8 cellular contexts compared by ENCODE assay signal in the genomic region with DNA sequence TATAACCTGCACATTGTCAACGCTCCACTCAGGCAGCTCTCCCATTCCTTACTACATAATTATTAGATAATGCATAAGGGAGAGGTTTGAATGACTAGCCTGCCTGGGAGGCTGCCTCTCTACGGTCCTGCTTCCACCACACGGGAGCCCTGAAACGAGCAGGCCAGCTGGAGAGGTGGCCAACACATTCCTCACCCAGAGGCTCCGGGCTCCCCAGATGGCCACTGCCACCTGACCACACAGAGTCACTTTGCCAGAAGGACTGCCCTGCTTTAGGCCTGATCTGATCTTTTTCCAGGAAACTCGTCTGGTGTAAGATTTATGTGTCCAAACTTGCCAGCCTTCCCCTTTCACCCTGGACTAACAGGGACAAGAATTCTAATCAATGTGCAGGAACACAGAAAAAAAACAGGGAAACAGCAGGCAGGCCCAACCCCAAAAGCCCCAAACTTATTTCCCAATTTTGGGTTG. TPM values are rescaled to one million over a fixed set of nuclear protein-coding genes. Genes with fewer than 3 reads are reported as not detected.
A peak's percentile ranks its signal among the peaks of the same experiment; 100 is the strongest.
DNase-seq lines count a peak whose midpoint lies in the region; ATAC-seq and TF ChIP-seq lines count a peak whose summit lies in the region.

No MANE protein-coding gene starts in this region.

- no peak overlapping the region for H3K27ac Mint-ChIP-seq in neural progenitor cell

- H3K36me3 ChIP-seq in DND-41 (ENCODE audit: insufficient read depth, low read length) (peaks cover 15% of the 10 kb centered on the region), Peyer's patch (no peaks in the 10 kb centered on the region), esophagus (ENCODE audit: control insufficient read depth in 2 of 2, insufficient read depth in 2 of 2, low read length in 1 of 2) (no peaks in the 10 kb centered on the region), osteoblast (ENCODE audit: insufficient read depth, low read length) (no peaks in the 10 kb centered on the region), neural progenitor cell (no peaks in the 10 kb centered on the region)

- H2AFZ ChIP-seq in DND-41 (ENCODE audit: low read depth, low read length) (no peak overlapping the region), osteoblast (ENCODE audit: low read length) (peak overlapping the region; percentile 97), neural progenitor cell (replicated peaks) (no peak overlapping the region)

- no peak for ATAC-seq in DND-41 (ENCODE audit: insufficient read depth, low read depth)

- H3F3A ChIP-seq in neural progenitor cell (ENCODE audit: low read depth) = no peaks in the 10 kb centered on the region

- H3K36me3 Mint-ChIP-seq in neural progenitor cell = no peaks in the 10 kb centered on the region

- H3K9ac ChIP-seq in DND-41 (ENCODE audit: low read depth, low read length) = peak overlapping the region; percentile 69
- H3K9ac ChIP-seq in neural progenitor cell = no peak overlapping the region

- H3K27ac ChIP-seq in DND-41 (ENCODE audit: low read length) (peak overlapping the region; percentile 96), Peyer's patch (peak overlapping the region; percentile 44 to 73 (median 60)), esophagus (ENCODE audit: low read depth in 2 of 2, low read length in 1 of 2) (peak overlapping the region; percentile 67 to 77), osteoblast (ENCODE audit: low read depth, low read length) (peak overlapping the region; percentile 78), neural progenitor cell (no peak overlapping the region)

- H3K9me3 ChIP-seq in DND-41 (ENCODE audit: insufficient read depth, low read length, severe bottlenecking) (no peaks in the 10 kb centered on the region), Peyer's patch (no peaks in the 10 kb centered on the region), esophagus (ENCODE audit: control insufficient read depth in 2 of 2, insufficient read depth in 1 of 2, low read depth in 1 of 2, low read length in 1 of 2) (no peaks in the 10 kb centered on the region), osteoblast (ENCODE audit: low read depth, low read length) (no peaks in the 10 kb centered on the region), neural progenitor cell (ENCODE audit: low read depth) (no peaks in the 10 kb centered on the region)

- H3K79me2 ChIP-seq in DND-41 (ENCODE audit: insufficient read depth, low read length) (peaks cover 97% of the 10 kb centered on the region), osteoblast (ENCODE audit: insufficient read depth, low read length) (no peaks in the 10 kb centered on the region), neural progenitor cell (ENCODE audit: low read depth) (no peaks in the 10 kb centered on the region)

- H3K4me3 ChIP-seq in DND-41 (ENCODE audit: low read depth in 1 of 2, low read length in 2 of 2) (peak overlapping the region in 1 of 2 experiments; percentile 57; a peak in 2 of 4 replicates), Peyer's patch (peak overlapping the region in 2 of 4 donors; percentile 39 to 43), esophagus (ENCODE audit: low read depth in 1 of 2, low read length in 2 of 2) (peak overlapping the region in 1 of 2 donors; percentile 50), osteoblast (ENCODE audit: insufficient read depth, low read length) (peak overlapping the region; percentile 72), neural progenitor cell (no peak overlapping the region)

- no peak for TF ChIP-seq CTCF in DND-41 (IDR thresholded peaks at IDR 0.05; ENCODE audit: borderline replicate concordance, extremely low read depth, low read length, poor library complexity, severe bottlenecking)
- no peak for TF ChIP-seq CTCF in Peyer's patch (IDR thresholded peaks at IDR 0.05)
- TF ChIP-seq CTCF in osteoblast (IDR thresholded peaks at IDR 0.05; ENCODE audit: extremely low read depth, low read depth, low read length) = no peak
- no peak for TF ChIP-seq CTCF in neural progenitor cell (IDR thresholded peaks at IDR 0.05)

- H3K4me2 ChIP-seq in DND-41 (ENCODE audit: insufficient read depth, low read length) = peak overlapping the region; percentile 79
- peak overlapping the region; percentile 96 for H3K4me2 ChIP-seq in osteoblast (ENCODE audit: insufficient read depth, low read length)
- H3K4me2 ChIP-seq in neural progenitor cell = no peak overlapping the region

- H3K4me1 Mint-ChIP-seq in neural progenitor cell = peaks cover 9% of the 10 kb centered on the region

- peaks cover 4% of the 10 kb centered on the region for H3K27me3 Mint-ChIP-seq in neural progenitor cell (ENCODE audit: insufficient read depth, low read depth)

- H3K9me3 Mint-ChIP-seq in neural progenitor cell = no peaks in the 10 kb centered on the region

- H4K20me1 ChIP-seq in DND-41 (ENCODE audit: insufficient read depth, low read length) (no peaks in the 10 kb centered on the region), osteoblast (ENCODE audit: insufficient read depth, low read length) (no peaks in the 10 kb centered on the region), neural progenitor cell (ENCODE audit: low read depth) (no peaks in the 10 kb centered on the region)

- H3K27me3 ChIP-seq in DND-41 (ENCODE audit: insufficient read depth, low read length, poor library complexity) = no peaks in the 10 kb centered on the region
- no peaks in the 10 kb centered on the region for H3K27me3 ChIP-seq in Peyer's patch
- H3K27me3 ChIP-seq in esophagus (ENCODE audit: control insufficient read depth in 1 of 2, insufficient read depth in 2 of 2, low read length in 2 of 2) = no peaks in the 10 kb centered on the region
- H3K27me3 ChIP-seq in osteoblast (ENCODE audit: insufficient read depth, low read length) = no peaks in the 10 kb centered on the region
- H3K27me3 ChIP-seq in neural progenitor cell = no peaks in the 10 kb centered on the region

- peaks cover 97% of the 10 kb centered on the region for H3K4me1 ChIP-seq in DND-41 (ENCODE audit: insufficient read depth, low read length)
- peaks cover 0 to 25% (median 3%) of the 10 kb centered on the region in 4 donors for H3K4me1 ChIP-seq in Peyer's patch
- no peaks in the 10 kb centered on the region for H3K4me1 ChIP-seq in esophagus (ENCODE audit: control insufficient read depth in 2 of 2, insufficient read depth in 2 of 2, low read length in 1 of 2)
- peaks cover 22% of the 10 kb centered on the region for H3K4me1 ChIP-seq in osteoblast (ENCODE audit: insufficient read depth, low read length)
- H3K4me1 ChIP-seq in neural progenitor cell = peaks cover 11% of the 10 kb centered on the region

- H3K4me3 Mint-ChIP-seq in neural progenitor cell = no peak overlapping the region

- no peak for TF ChIP-seq POLR2A in Peyer's patch (IDR thresholded peaks at IDR 0.05)

- WGBS in esophagus, 2 donors = 23 to 27% methylated on average over 6 of the region's 6 CpGs

- peak; percentile 19 for DNase-seq in DND-41
- DNase-seq in Peyer's patch = no peak
- peak; percentile 68 for DNase-seq in osteoblast (ENCODE audit: insufficient read length, low spot score, missing footprints)
- no peak for DNase-seq in neural progenitor cell (ENCODE audit: low spot score)
- no peak for DNase-seq in NAMALWA (ENCODE audit: low spot score)
- no peak for DNase-seq in COLO668 (lab: John Stamatoyannopoulos, UW; ENCODE audit: unreplicated experiment)
- no peak for DNase-seq in GF-D8 (lab: John Stamatoyannopoulos, UW)

RNA-seq across cellular contexts. Expression of a gene that starts 27.8 kb away (rescaled TPM):
- total RNA-seq in Peyer's patch (1 to 10 TPM; 4.6 to 8.3 (median 6.5) TPM), osteoblast (1.8 TPM in 2 replicates), neural progenitor cell (ENCODE audit: low replicate concordance) (0.37 and 1.1 TPM in 2 replicates)
- 10 to 100 TPM in 1 of 2 donors, 1 to 10 TPM in 1; 2.7 to 10.0 TPM for polyA plus RNA-seq in esophagus

Comparison
In these comparisons a context has a peak if more than half of its experiments do, and no peak if none do; other contexts are left out.
1. DNase-seq: peak in DND-41 (single experiment) and osteoblast (single experiment); none in Peyer's patch (0 of 3), neural progenitor cell (single experiment), NAMALWA (single experiment), COLO668 (single experiment) and GF-D8 (single experiment).